In the genomic region with DNA sequence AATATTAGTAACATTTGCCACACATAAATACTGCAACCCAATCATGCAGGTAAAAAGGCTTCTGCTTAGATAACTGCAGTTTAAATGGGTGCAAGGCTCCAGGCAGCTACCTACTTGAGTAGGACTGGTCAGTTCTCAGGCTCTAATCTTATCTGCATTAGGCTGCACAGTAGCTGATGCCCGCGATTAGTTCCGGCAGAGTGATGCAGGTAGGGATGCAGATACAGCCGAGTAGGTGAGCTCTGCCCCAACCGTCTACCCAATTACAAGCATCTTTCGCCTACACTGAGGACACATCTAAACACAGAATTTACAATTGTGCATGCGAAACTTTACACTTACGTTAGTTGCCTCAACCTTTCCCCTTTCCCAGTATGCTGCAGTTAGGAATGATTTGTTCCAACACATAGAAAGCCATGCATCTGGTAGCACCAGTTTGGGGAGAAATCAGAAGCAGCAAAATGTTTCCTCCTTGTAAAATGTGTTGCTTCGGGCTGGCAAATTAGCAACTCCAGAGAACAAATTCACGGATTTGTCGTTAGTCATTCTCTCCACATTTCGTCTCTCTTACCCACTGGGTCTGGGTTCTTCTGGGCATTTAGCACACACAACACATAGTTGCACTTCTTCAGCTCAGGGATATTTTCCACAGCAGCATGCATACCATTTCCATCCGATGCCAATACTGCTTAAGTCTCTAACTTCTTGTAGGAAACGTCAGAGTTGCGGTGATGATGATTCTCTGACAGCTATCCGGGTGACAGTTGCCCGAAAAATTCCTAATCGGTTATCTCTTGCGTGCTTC, we compare ENCODE assay signal across 7 cellular contexts. TPM values are rescaled to one million over a fixed set of nuclear protein-coding genes. Genes with fewer than 3 reads are reported as not detected.
A peak's percentile ranks its signal among the peaks of the same experiment; 100 is the strongest.
DNase-seq lines count a peak whose midpoint lies in the region; ATAC-seq and TF ChIP-seq lines count a peak whose summit lies in the region.

No MANE protein-coding gene starts in this region.

- peaks cover 16% of the 10 kb centered on the region for H3K27me3 ChIP-seq in suprapubic skin

- WGBS in suprapubic skin = under 1% methylated on average over 19 of the region's 19 CpGs

- no peaks in the 10 kb centered on the region for H3K36me3 ChIP-seq in suprapubic skin

- no peaks in the 10 kb centered on the region for H3K9me3 ChIP-seq in suprapubic skin

- H3K27ac ChIP-seq in suprapubic skin = no peak overlapping the region

- no peak for TF ChIP-seq POLR2A in suprapubic skin (IDR thresholded peaks at IDR 0.05)

- ATAC-seq in GM18868 (IDR thresholded peaks at IDR 0.05; ENCODE audit: unreplicated experiment) = peak; percentile 1
- peak; percentile 8 for ATAC-seq in HG02759 (IDR thresholded peaks at IDR 0.05; ENCODE audit: unreplicated experiment)

- no peak for TF ChIP-seq EP300 in suprapubic skin (IDR thresholded peaks at IDR 0.05)

- peaks cover 9% of the 10 kb centered on the region for H3K4me1 ChIP-seq in suprapubic skin

- H3K4me3 ChIP-seq in iPS-11a (ENCODE audit: low read depth, low read length) = peak overlapping the region; percentile 90
- peak overlapping the region; percentile 86 for H3K4me3 ChIP-seq in suprapubic skin

- peak; percentile 36 for DNase-seq in amniotic epithelial cell (ENCODE audit: low read depth)
- no peak for DNase-seq in suprapubic skin (ENCODE audit: low spot score in 2 of 2)
- no peak for DNase-seq in activated CD4-positive, CD25-positive, alpha-beta regulatory T cell treated with anti-CD3 and anti-CD28 coated beads, Interleukin-2, amount 50 U/mL, for 72 hours
- no peak for DNase-seq in D341Med (ENCODE audit: low spot score)

- no peak for TF ChIP-seq CTCF in suprapubic skin (IDR thresholded peaks at IDR 0.05)

RNA-seq across cellular contexts. Expression of gene PCDH9, which starts 0.5 kb away (rescaled TPM):
- total RNA-seq in suprapubic skin = 1 to 10 TPM in 1 of 4 donors, under 1 TPM in 3; 0.64 to 1.1 (median 0.82) TPM
